In the genomic region with DNA sequence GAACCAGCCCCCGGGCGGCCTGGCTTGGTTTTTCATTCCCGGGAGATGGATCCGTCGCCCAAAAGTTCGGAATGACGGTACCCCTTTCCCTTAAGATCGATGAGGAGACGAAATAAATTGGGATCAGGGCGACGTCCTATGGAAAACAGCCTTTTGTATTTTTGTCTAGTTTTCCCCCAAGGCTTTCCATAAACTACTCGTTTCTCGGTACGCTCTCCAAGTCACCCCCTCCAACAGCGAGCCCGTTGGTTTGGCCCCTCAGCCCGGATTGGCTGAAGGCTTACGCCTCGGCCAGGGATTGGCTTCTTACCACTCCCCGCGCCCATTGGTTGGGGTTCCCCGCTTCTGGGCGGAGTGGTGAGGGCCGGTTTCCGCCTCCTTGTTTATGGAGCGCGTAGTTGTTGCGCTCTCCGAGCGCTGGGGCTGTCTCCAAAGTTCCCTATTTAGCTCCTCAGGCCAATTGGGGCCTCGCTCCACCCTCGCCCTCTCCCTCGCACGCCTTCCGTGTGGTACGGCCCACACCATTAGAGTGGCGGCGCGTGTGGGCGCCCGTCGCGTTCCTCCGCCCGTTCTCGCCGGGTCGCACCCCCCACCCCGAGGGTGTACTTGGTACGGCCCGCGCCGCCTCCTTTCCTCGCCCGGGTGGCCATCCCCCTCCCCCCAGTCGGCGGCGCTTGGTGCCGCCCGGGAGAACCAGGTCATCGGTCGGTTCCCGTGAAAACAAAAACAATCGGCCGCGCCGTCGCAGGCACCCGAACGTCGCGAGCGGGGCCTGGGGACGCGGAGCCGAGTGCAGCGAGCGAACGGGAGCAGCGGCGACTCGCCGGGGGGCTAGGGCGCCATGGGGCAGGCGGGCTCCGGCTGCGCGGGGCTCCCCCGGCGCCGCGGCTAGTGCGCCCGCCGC, we compare ENCODE assay signal across 8 cellular contexts. TPM values are rescaled to one million over a fixed set of nuclear protein-coding genes. Genes with fewer than 3 reads are reported as not detected.
DNase-seq lines count a peak whose midpoint lies in the region; ATAC-seq and TF ChIP-seq lines count a peak whose summit lies in the region.
"Not testable (repeated sequence)": the region's sequence is repeated elsewhere in the genome, so short reads cannot be mapped to it uniquely, and the experiment has no call there.

TSS of gene RMND5A (plus strand) at position 655 of the 904 bp plus-strand sequence. CDS start 377 bp downstream, outside the sequence.

- H3K9me3 ChIP-seq in ascending aorta, result not testable (repeated sequence)

- ATAC-seq in HG02870 (IDR thresholded peaks at IDR 0.05; ENCODE audit: unreplicated experiment), result peak; percentile 87
- ATAC-seq in left ventricle myocardium superior, result peak; percentile 96

- H3K4me1 Mint-ChIP-seq in progenitor cell of endocrine pancreas (ENCODE audit: low read depth); type B pancreatic cell (ENCODE audit: unreplicated experiment): not testable (repeated sequence)

- in situ Hi-C loops in GM13976 (cut with MboI; ENCODE audit: low sequenced_read_pairs, unreplicated experiment), result not testable (repeated sequence)

- not testable (repeated sequence) for H3K4me1 ChIP-seq in ascending aorta

- H3K4me3 Mint-ChIP-seq in progenitor cell of endocrine pancreas (ENCODE audit: low read depth), result peak within 1 kb of the TSS; percentile 77
- peak within 1 kb of the TSS; percentile 89 for H3K4me3 Mint-ChIP-seq in type B pancreatic cell

- not testable (repeated sequence) for H3K36me3 Mint-ChIP-seq in progenitor cell of endocrine pancreas (ENCODE audit: insufficient read depth); type B pancreatic cell

- not testable (repeated sequence) for TF ChIP-seq CTCF in GM13976 (IDR thresholded peaks at IDR 0.05; ENCODE audit: borderline replicate concordance, control extremely low read depth, extremely low read depth, insufficient read depth, missing control alignments); ascending aorta (IDR thresholded peaks at IDR 0.05); progenitor cell of endocrine pancreas (IDR thresholded peaks at IDR 0.05; ENCODE audit: unreplicated experiment); type B pancreatic cell (conservative IDR thresholded peaks at IDR 0.05)

- not testable (repeated sequence) for H3K27me3 Mint-ChIP-seq in progenitor cell of endocrine pancreas, type B pancreatic cell

- not testable (repeated sequence) for H3K27me3 ChIP-seq in ascending aorta

- H3K27ac ChIP-seq in ascending aorta, result peak within 1 kb of the TSS; percentile 83 to 86

- not testable (repeated sequence) for H3K36me3 ChIP-seq in ascending aorta

- H3K27ac Mint-ChIP-seq in progenitor cell of endocrine pancreas (peak within 1 kb of the TSS; percentile 89), type B pancreatic cell (peak within 1 kb of the TSS; percentile 74)

- intact Hi-C loops in ascending aorta (cut with DNase I); left ventricle myocardium superior (cut with micrococcal nuclease): not testable (repeated sequence)

- H3K9me3 Mint-ChIP-seq in progenitor cell of endocrine pancreas (ENCODE audit: low read depth); type B pancreatic cell: not testable (repeated sequence)

- DNase-seq in GM13976 (ENCODE audit: low spot score) (peak; percentile 62), NCI-H1930 (lab: John Stamatoyannopoulos, UW) (peak; percentile 79 to 85), T1000 (lab: John Stamatoyannopoulos, UW) (peak; percentile 95), ascending aorta (ENCODE audit: low spot score in 2 of 2) (peak; percentile 91 to 96), left ventricle myocardium superior (peak; percentile 97), progenitor cell of endocrine pancreas (ENCODE audit: low spot score, unreplicated experiment) (peak; percentile 86), type B pancreatic cell (ENCODE audit: extremely low spot score, unreplicated experiment) (peak; percentile 94)

- peak within 1 kb of the TSS; percentile 65 to 88 for H3K4me3 ChIP-seq in ascending aorta

RNA-seq across cellular contexts. Expression of gene RMND5A, which starts in this region (rescaled TPM):
- total RNA-seq in ascending aorta (17.7 TPM), left ventricle myocardium superior (114 TPM), progenitor cell of endocrine pancreas (49.6 and 49.9 TPM in 2 replicates), type B pancreatic cell (ENCODE audit: low replicate concordance) (43.7 and 45.0 TPM in 2 replicates)

Comparison
In these comparisons a context has a peak if more than half of its experiments do, and no peak if none do; other contexts are left out.
1. Peak in every context shown above with its lines: DNase-seq, ATAC-seq, H3K4me3 ChIP-seq and H3K27ac ChIP-seq.